In the genomic region with DNA sequence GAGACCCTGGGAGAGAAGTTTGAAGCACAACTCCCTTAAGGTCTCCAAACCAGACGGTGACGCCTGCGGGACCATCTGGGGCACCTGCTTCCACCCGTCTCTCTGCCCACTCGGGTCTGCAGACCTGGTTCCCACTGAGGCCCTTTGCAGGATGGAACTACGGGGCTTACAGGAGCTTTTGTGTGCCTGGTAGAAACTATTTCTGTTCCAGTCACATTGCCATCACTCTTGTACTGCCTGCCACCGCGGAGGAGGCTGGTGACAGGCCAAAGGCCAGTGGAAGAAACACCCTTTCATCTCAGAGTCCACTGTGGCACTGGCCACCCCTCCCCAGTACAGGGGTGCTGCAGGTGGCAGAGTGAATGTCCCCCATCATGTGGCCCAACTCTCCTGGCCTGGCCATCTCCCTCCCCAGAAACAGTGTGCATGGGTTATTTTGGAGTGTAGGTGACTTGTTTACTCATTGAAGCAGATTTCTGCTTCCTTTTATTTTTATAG, we compare ENCODE assay signal across 9 cellular contexts. TPM values are rescaled to one million over a fixed set of nuclear protein-coding genes. Genes with fewer than 3 reads are reported as not detected.
DNase-seq lines count a peak whose midpoint lies in the region; ATAC-seq and TF ChIP-seq lines count a peak whose summit lies in the region.
"Had no signal": no experiment of that assay in that cellular context is flagged by ENCODE, and none has a peak within 500 bp of the region (broad histone marks: within the 10 kb centered on the region; RNA-seq: fewer than 3 reads in every experiment).

No MANE protein-coding gene starts in this region.

- H2BK120ac ChIP-seq in mesendoderm (ENCODE audit: low read depth, low read length): no peak overlapping the region

- H3K56ac ChIP-seq in mesendoderm (ENCODE audit: low read length): peak overlapping the region; percentile 22

- no peak overlapping the region for H2BK15ac ChIP-seq in mesendoderm (replicated peaks; ENCODE audit: low read depth)

- H3K4me1 ChIP-seq in breast epithelium: no peaks in the 10 kb centered on the region
- no peaks in the 10 kb centered on the region for H3K4me1 ChIP-seq in mesendoderm (ENCODE audit: control insufficient read depth, low read depth, low read length)
- H3K4me1 ChIP-seq in uterus: no peaks in the 10 kb centered on the region

- WGBS in mesendoderm (ENCODE audit: extremely low coverage, insufficient coverage, low lambda C conversion rate): no CpG with 5 or more reads among the region's 8 CpGs

- no peak overlapping the region for H4K5ac ChIP-seq in mesendoderm (ENCODE audit: low read length)

- no peak overlapping the region for H3K23ac ChIP-seq in mesendoderm (ENCODE audit: low read length)

- peak overlapping the region in 2 of 3 donors; percentile 7 to 45 for H3K4me3 ChIP-seq in breast epithelium
- no peak overlapping the region for H3K4me3 ChIP-seq in mesendoderm (ENCODE audit: low read length)
- H3K4me3 ChIP-seq in uterus: no peak overlapping the region

- no peak overlapping the region for H3K9ac ChIP-seq in mesendoderm (ENCODE audit: low read length)

- no peak overlapping the region for H3K18ac ChIP-seq in mesendoderm (ENCODE audit: low read length)

- TF ChIP-seq CTCF in breast epithelium (IDR thresholded peaks at IDR 0.05) (no peak), uterus (IDR thresholded peaks at IDR 0.05) (no peak)

- no peak for TF ChIP-seq POLR2A in breast epithelium (IDR thresholded peaks at IDR 0.05)
- TF ChIP-seq POLR2A in uterus (IDR thresholded peaks at IDR 0.05): no peak

- H3K36me3 ChIP-seq in breast epithelium (no peaks in the 10 kb centered on the region), mesendoderm (ENCODE audit: control insufficient read depth, insufficient read depth, low read length) (no peaks in the 10 kb centered on the region), uterus (no peaks in the 10 kb centered on the region)

- H4K8ac ChIP-seq in mesendoderm (ENCODE audit: low read depth, low read length): no peak overlapping the region

- no peak overlapping the region for H3K4me2 ChIP-seq in mesendoderm (ENCODE audit: low read length)

- no peak for DNase-seq in Right ventricle myocardium superior
- no peak for DNase-seq in left ventricle myocardium superior
- no peak for DNase-seq in breast epithelium (ENCODE audit: low spot score in 2 of 2)
- DNase-seq in mesendoderm: no peak
- DNase-seq in uterus: no peak
- no peak for DNase-seq in NCI-H510A (lab: John Stamatoyannopoulos, UW)
- no peak for DNase-seq in hippocampal formation (lab: John Stamatoyannopoulos, UW)

- H2AK5ac ChIP-seq in mesendoderm (ENCODE audit: low read length): no peak overlapping the region

- H2BK5ac ChIP-seq in mesendoderm (ENCODE audit: low read length): no peak overlapping the region

- H3K79me1 ChIP-seq in mesendoderm (ENCODE audit: low read length): no peaks in the 10 kb centered on the region

- no peak overlapping the region for H3K4ac ChIP-seq in mesendoderm (ENCODE audit: low read depth, low read length)

- intact Hi-C loops in Right ventricle myocardium superior (cut with DNase I) (loop anchor here (2.0 to 10.0 kb wide), 2 partner anchors 43 to 243 kb away; a partner anchor contains a TSS), left ventricle myocardium superior (cut with micrococcal nuclease) (no loop called here), breast epithelium (cut with DNase I; ENCODE audit: low total_unique reads) (no loop called here), uterus (cut with DNase I; ENCODE audit: low total_unique reads) (loop anchor here (5.0 kb wide), 1 partner anchor 40 kb away; no protein-coding TSS in a partner anchor)

- H3K27ac ChIP-seq in breast epithelium (peak overlapping the region; percentile 40 to 62), mesendoderm (ENCODE audit: low read depth, low read length) (peak overlapping the region; percentile 6), uterus (peak overlapping the region; percentile 58 to 84)

- H3K79me2 ChIP-seq in mesendoderm (ENCODE audit: control insufficient read depth, insufficient read depth, low read length): no peaks in the 10 kb centered on the region

- H3K27me3 ChIP-seq in breast epithelium (no peaks in the 10 kb centered on the region), mesendoderm (ENCODE audit: insufficient read depth, low read length, poor library complexity) (no peaks in the 10 kb centered on the region), uterus (no peaks in the 10 kb centered on the region)

- ATAC-seq in Right ventricle myocardium superior (ENCODE audit: poor library complexity) (peak; percentile 34), left ventricle myocardium superior (no peak), GM19035 (IDR thresholded peaks at IDR 0.05; ENCODE audit: unreplicated experiment) (no peak)

- H3K9me3 ChIP-seq in breast epithelium (no peaks in the 10 kb centered on the region), uterus (no peaks in the 10 kb centered on the region)

RNA-seq across cellular contexts. Expression of a gene that starts 10.8 kb away (rescaled TPM):
- total RNA-seq in Right ventricle myocardium superior (1.6 TPM), left ventricle myocardium superior (1.3 TPM), breast epithelium (10 to 100 TPM in 1 of 3 donors, 1 to 10 TPM in 2; 6.2 to 24.3 (median 7.4) TPM), uterus (10 to 100 TPM in 1 of 4 donors, 1 to 10 TPM in 2, under 1 TPM in 1; 0.51 to 10.6 (median 5.5) TPM)
- 55.1 TPM for polyA plus RNA-seq in mesendoderm (2013, experiment 1 of 2)
- 62.9 TPM for polyA plus RNA-seq in mesendoderm (2013, experiment 2 of 2)
- total RNA-seq: T-helper 1 cell treated with Interleukin-12 subunit alpha and Interleukin-12 subunit beta and Interleukin-4 antibody, amounts not matched to agents 30 ng/mL and 1 ng/mL, for 36 hours had no signal

RNA-seq across cellular contexts. Expression of a gene that starts 16.6 kb away (rescaled TPM):
- total RNA-seq in Right ventricle myocardium superior: 14.1 TPM
- 11.8 TPM for total RNA-seq in left ventricle myocardium superior
- total RNA-seq in breast epithelium: 10 to 100 TPM; 29.6 to 55.7 (median 44.6) TPM
- polyA plus RNA-seq in mesendoderm (2013, experiment 1 of 2): 14.7 TPM
- 15.1 TPM for polyA plus RNA-seq in mesendoderm (2013, experiment 2 of 2)
- total RNA-seq in uterus: 10 to 100 TPM in 3 of 4 donors, 1 to 10 TPM in 1; 9.2 to 59.6 (median 30.2) TPM

RNA-seq across cellular contexts. Expression of a gene that starts 27.7 kb away (rescaled TPM):
- not detected for total RNA-seq in Right ventricle myocardium superior
- total RNA-seq in left ventricle myocardium superior: not detected
- under 1 TPM in 1 of 3 donors, not detected in 2; 0.16 TPM for total RNA-seq in breast epithelium
- 1.6 TPM for polyA plus RNA-seq in mesendoderm (2013, experiment 1 of 2)
- 1.9 TPM for polyA plus RNA-seq in mesendoderm (2013, experiment 2 of 2)
- total RNA-seq in uterus: under 1 TPM in 1 of 4 donors, not detected in 3; 0.14 TPM

RNA-seq across cellular contexts. Expression of a gene that starts 42.4 kb away (rescaled TPM):
- total RNA-seq in Right ventricle myocardium superior (not detected), left ventricle myocardium superior (not detected), breast epithelium (not detected), uterus (not detected)
- not detected for polyA plus RNA-seq in mesendoderm (2013, experiment 1 of 2)
- polyA plus RNA-seq in mesendoderm (2013, experiment 2 of 2): not detected
- total RNA-seq: T-helper 1 cell treated with Interleukin-12 subunit alpha and Interleukin-12 subunit beta and Interleukin-4 antibody, amounts not matched to agents 30 ng/mL and 1 ng/mL, for 36 hours had no signal

RNA-seq across cellular contexts. Expression of a gene that starts 52.4 kb away (rescaled TPM):
- 16.7 TPM for total RNA-seq in Right ventricle myocardium superior
- total RNA-seq in left ventricle myocardium superior: 16.6 TPM
- total RNA-seq in breast epithelium: 10 to 100 TPM; 14.1 to 21.6 (median 19.9) TPM
- polyA plus RNA-seq in mesendoderm (2013, experiment 1 of 2): 7.8 TPM
- 5.7 TPM for polyA plus RNA-seq in mesendoderm (2013, experiment 2 of 2)
- 10 to 100 TPM in 3 of 4 donors, 1 to 10 TPM in 1; 9.7 to 73.0 (median 26.3) TPM for total RNA-seq in uterus

Comparison
In these comparisons a context has a peak if more than half of its experiments do, and no peak if none do; other contexts are left out.
1. intact Hi-C loops: an anchor here in Right ventricle myocardium superior (2.0 to 10.0 kb wide) and uterus (5.0 kb wide); none called in left ventricle myocardium superior and breast epithelium.
2. H3K27ac ChIP-seq: peak in every context shown above with its lines; median percentile 71 in uterus; 51 in breast epithelium; 6 in mesendoderm.
3. H3K4me3 ChIP-seq: peak in breast epithelium (2 of 3); none in mesendoderm (single experiment) and uterus (0 of 2).